ENCODE assay signal across 8 cellular contexts in genomic region chr20:36604952-36605308, GRCh38. TPM values are rescaled to one million over a fixed set of nuclear protein-coding genes. Genes with fewer than 3 reads are reported as not detected.
DNase-seq lines count a peak whose midpoint lies in the region; ATAC-seq and TF ChIP-seq lines count a peak whose summit lies in the region.

No MANE protein-coding gene starts in this region.

- peak overlapping the region; percentile 93 to 98 (median 97) for H3K27ac Mint-ChIP-seq in CD8-positive, alpha-beta memory T cell
- peak overlapping the region; percentile 97 for H3K27ac Mint-ChIP-seq in T-helper 17 cell
- peak overlapping the region; percentile 95 for H3K27ac Mint-ChIP-seq in dendritic cell treated with granulocyte-macrophage colony-stimulating factor and Interleukin-4, amounts not matched to agents 40 ng/mL and 50 ng/mL, for 4 days

- H3K36me3 ChIP-seq in CD8-positive, alpha-beta memory T cell (ENCODE audit: insufficient read depth, low read length): peaks cover 18% of the 10 kb centered on the region
- H3K36me3 ChIP-seq in mucosa of stomach (ENCODE audit: control insufficient read depth, insufficient read depth, low read length): no peaks in the 10 kb centered on the region
- peaks cover 12% of the 10 kb centered on the region for H3K36me3 ChIP-seq in thoracic aorta

- H3K27me3 ChIP-seq in CD8-positive, alpha-beta memory T cell (ENCODE audit: insufficient read depth, low read length, poor library complexity, severe bottlenecking): no peaks in the 10 kb centered on the region
- H3K27me3 ChIP-seq in mucosa of stomach (ENCODE audit: control insufficient read depth, insufficient read depth, low read length) (no peaks in the 10 kb centered on the region), thoracic aorta (replicated peaks; ENCODE audit: insufficient read depth) (no peaks in the 10 kb centered on the region)

- intact Hi-C loops in dendritic cell treated with granulocyte-macrophage colony-stimulating factor and Interleukin-4, amounts not matched to agents 40 ng/mL and 50 ng/mL, for 4 days (cut with micrococcal nuclease): loop anchor here (1.0 to 5.0 kb wide), 5 partner anchors 10 to 167 kb away; partner anchors contain the start of genes DSN1 and TGIF2

- no peak for TF ChIP-seq CTCF in thoracic aorta (IDR thresholded peaks at IDR 0.05)

- peak in 3 of 5 donors; percentile 44 to 72 (median 51) for DNase-seq in CD8-positive, alpha-beta memory T cell
- DNase-seq in T-helper 17 cell: peak; percentile 29 to 42 (median 34)
- DNase-seq in thoracic aorta (ENCODE audit: low spot score): no peak
- DNase-seq in NCI-H748 treated with DMSO at 0.1 percent for 48 hours (lab: John Stamatoyannopoulos, UW): no peak

- peak overlapping the region; percentile 49 for H3K4me3 ChIP-seq in CD8-positive, alpha-beta memory T cell (ENCODE audit: low read length)
- H3K4me3 ChIP-seq in mucosa of stomach (ENCODE audit: low read length) (peak overlapping the region; percentile 5), thoracic aorta (peak overlapping the region; percentile 100)

- H3K4me1 Mint-ChIP-seq in CD8-positive, alpha-beta memory T cell: peaks cover 23 to 42% (median 35%) of the 10 kb centered on the region in 3 donors
- H3K4me1 Mint-ChIP-seq in T-helper 17 cell: peaks cover 29% of the 10 kb centered on the region
- H3K4me1 Mint-ChIP-seq in dendritic cell treated with granulocyte-macrophage colony-stimulating factor and Interleukin-4, amounts not matched to agents 40 ng/mL and 50 ng/mL, for 4 days (ENCODE audit: low read depth): peaks cover 47% of the 10 kb centered on the region

- no peaks in the 10 kb centered on the region for H3K9me3 ChIP-seq in CD8-positive, alpha-beta memory T cell (ENCODE audit: low read length)
- H3K9me3 ChIP-seq in T-helper 17 cell (ENCODE audit: control insufficient read depth, low read length, poor library complexity, severe bottlenecking) (no peaks in the 10 kb centered on the region), mucosa of stomach (ENCODE audit: control insufficient read depth, low read length) (no peaks in the 10 kb centered on the region), thoracic aorta (no peaks in the 10 kb centered on the region)

- CTCF ChIA-PET in CD8-positive, alpha-beta memory T cell (lab: Charles Lee): interaction anchor here (0.7 to 3.9 kb wide), 21 partner anchors 9 to 231 kb away, joined by 3 to 59 read pairs (median 7); partner anchors contain the start of genes NDRG3, SLA2 and TGIF2

- peak overlapping the region; percentile 87 for H3K27ac ChIP-seq in CD8-positive, alpha-beta memory T cell (ENCODE audit: low read depth, low read length)
- H3K27ac ChIP-seq in thoracic aorta: peak overlapping the region; percentile 79 to 89

- peak; percentile 16 for ATAC-seq in GM19397 (IDR thresholded peaks at IDR 0.05; ENCODE audit: unreplicated experiment)
- peak; percentile 46 for ATAC-seq in HG03460 (IDR thresholded peaks at IDR 0.05; ENCODE audit: unreplicated experiment)
- peak; percentile 49 for ATAC-seq in T-helper 17 cell
- ATAC-seq in thoracic aorta (ENCODE audit: insufficient number of reproducible peaks, low FRiP score, low read depth): no peak

- H3K9ac ChIP-seq in mucosa of stomach (ENCODE audit: low read length): peak overlapping the region; percentile 73

- H3K4me1 ChIP-seq in CD8-positive, alpha-beta memory T cell (ENCODE audit: insufficient read depth, low read length): peaks cover 27% of the 10 kb centered on the region
- H3K4me1 ChIP-seq in mucosa of stomach (ENCODE audit: control insufficient read depth, insufficient read depth, low read length): peaks cover 24% of the 10 kb centered on the region
- peaks cover 9 to 24% of the 10 kb centered on the region in 2 donors for H3K4me1 ChIP-seq in thoracic aorta (ENCODE audit: control insufficient read depth in 1 of 2, low read depth in 2 of 2)

- H3K36me3 Mint-ChIP-seq in CD8-positive, alpha-beta memory T cell: peaks cover 0 to 39% (median 0%) of the 10 kb centered on the region in 3 donors
- H3K36me3 Mint-ChIP-seq in T-helper 17 cell (ENCODE audit: low read depth): no peaks in the 10 kb centered on the region
- peaks cover 39% of the 10 kb centered on the region for H3K36me3 Mint-ChIP-seq in dendritic cell treated with granulocyte-macrophage colony-stimulating factor and Interleukin-4, amounts not matched to agents 40 ng/mL and 50 ng/mL, for 4 days (ENCODE audit: low read depth)

- peaks cover 0 to 1% of the 10 kb centered on the region in 2 donors for H3K27me3 Mint-ChIP-seq in CD8-positive, alpha-beta memory T cell
- no peaks in the 10 kb centered on the region for H3K27me3 Mint-ChIP-seq in T-helper 17 cell
- no peaks in the 10 kb centered on the region for H3K27me3 Mint-ChIP-seq in dendritic cell treated with granulocyte-macrophage colony-stimulating factor and Interleukin-4, amounts not matched to agents 40 ng/mL and 50 ng/mL, for 4 days

- H3K9me3 Mint-ChIP-seq in CD8-positive, alpha-beta memory T cell: no peaks in the 10 kb centered on the region
- no peaks in the 10 kb centered on the region for H3K9me3 Mint-ChIP-seq in dendritic cell treated with granulocyte-macrophage colony-stimulating factor and Interleukin-4, amounts not matched to agents 40 ng/mL and 50 ng/mL, for 4 days

- POLR2A ChIA-PET in CD8-positive, alpha-beta memory T cell (lab: Charles Lee): interaction anchor here (0.9 to 3.3 kb wide), 9 partner anchors 10 to 128 kb away, joined by 4 to 49 read pairs (median 11); partner anchors contain the start of genes SLA2 and TGIF2

- peak overlapping the region; percentile 97 to 99 (median 98) for H3K4me3 Mint-ChIP-seq in CD8-positive, alpha-beta memory T cell
- H3K4me3 Mint-ChIP-seq in T-helper 17 cell: peak overlapping the region; percentile 98
- peak overlapping the region; percentile 99 for H3K4me3 Mint-ChIP-seq in dendritic cell treated with granulocyte-macrophage colony-stimulating factor and Interleukin-4, amounts not matched to agents 40 ng/mL and 50 ng/mL, for 4 days

RNA-seq across cellular contexts. Expression of gene RAB5IF, which starts 0.6 kb away (rescaled TPM):
- 100 to 1,000 TPM; 159 to 173 TPM for total RNA-seq in CD8-positive, alpha-beta memory T cell
- polyA plus RNA-seq in CD8-positive, alpha-beta memory T cell: 180 TPM
- 10 to 100 TPM; 66.3 to 71.0 TPM for total RNA-seq in T-helper 17 cell
- 10 to 100 TPM; 52.0 to 72.1 TPM for total RNA-seq in thoracic aorta

RNA-seq across cellular contexts. Expression of gene TGIF2, which starts 31.5 kb away (rescaled TPM):
- 10 to 100 TPM; 46.1 to 49.8 TPM for total RNA-seq in CD8-positive, alpha-beta memory T cell
- polyA plus RNA-seq in CD8-positive, alpha-beta memory T cell: 24.6 TPM
- total RNA-seq in T-helper 17 cell (10 to 100 TPM; 32.8 to 38.5 TPM), thoracic aorta (10 to 100 TPM; 13.4 to 14.2 TPM)

RNA-seq across cellular contexts. Expression of gene SLA2, which starts 41.1 kb away (rescaled TPM):
- 10 to 100 TPM; 47.8 to 51.2 TPM for total RNA-seq in CD8-positive, alpha-beta memory T cell
- 15.0 TPM for polyA plus RNA-seq in CD8-positive, alpha-beta memory T cell
- total RNA-seq in T-helper 17 cell (10 to 100 TPM; 31.4 to 46.8 TPM), thoracic aorta (1 to 10 TPM; 1.1 TPM)

Comparison
In these comparisons a context has a peak if more than half of its experiments do, and no peak if none do; other contexts are left out.
1. DNase-seq: peak in CD8-positive, alpha-beta memory T cell (3 of 5) and T-helper 17 cell (3 of 3); none in thoracic aorta (single experiment) and NCI-H748 treated with DMSO at 0.1 percent for 48 hours (single experiment).
2. H3K4me3 ChIP-seq: peak in every context shown above with its lines; median percentile 100 in thoracic aorta; 49 in CD8-positive, alpha-beta memory T cell; 5 in mucosa of stomach.
3. RNA of gene SLA2, which starts 41.1 kb away (total RNA-seq): 47.8 to 51.2 TPM in CD8-positive, alpha-beta memory T cell and 31.4 to 46.8 TPM in T-helper 17 cell; 1.1 TPM in thoracic aorta; every median in the first group is over 10 times any median in the second.
4. Peak in every context shown above with its lines, with median percentiles within 50 percentile points of each other: H3K27ac Mint-ChIP-seq and H3K4me3 Mint-ChIP-seq.